In genomic region chr14:61523751-61524150, GRCh38 we compare ENCODE assay signal across 10 cellular contexts.
DNase-seq lines count a peak whose midpoint lies in the region; ATAC-seq and TF ChIP-seq lines count a peak whose summit lies in the region.
"Had no signal": no experiment of that assay in that cellular context is flagged by ENCODE, and none has a peak within 500 bp of the region (broad histone marks: within the 10 kb centered on the region; RNA-seq: fewer than 3 reads in every experiment).

No MANE protein-coding gene starts in this region.

- CTCF ChIA-PET in activated naive CD4-positive, alpha-beta T cell treated with anti-CD3 and anti-CD28 coated beads for 36 hours (lab: Charles Lee), result interaction anchor here (1.1 to 6.7 kb wide), 6 partner anchors 9 to 183 kb away, joined by 3 to 46 read pairs (median 4); no protein-coding TSS in a partner anchor

- H3K9me3 ChIP-seq in left lung (no peaks in the 10 kb centered on the region), stomach (no peaks in the 10 kb centered on the region)

- TF ChIP-seq EP300 in stomach (IDR thresholded peaks at IDR 0.05), result no peak

- 68 to 85% (median 73%) methylated on average over 5 of the region's 5 CpGs for WGBS in stomach, 5 donors

- H3K27ac Mint-ChIP-seq in activated naive CD4-positive, alpha-beta T cell treated with anti-CD3 and anti-CD28 coated beads for 36 hours, result peak overlapping the region; percentile 94
- peak overlapping the region; percentile 22 to 97 for H3K27ac Mint-ChIP-seq in activated naive CD4-positive, alpha-beta T cell treated with anti-CD3 and anti-CD28 coated beads, Interleukin-2, amount 50 U/mL, for 72 hours
- H3K27ac Mint-ChIP-seq: H9 had no signal

- no peaks in the 10 kb centered on the region for H3K27me3 ChIP-seq in left lung
- no peaks in the 10 kb centered on the region for H3K27me3 ChIP-seq in stomach

- no peak overlapping the region for H3K4me3 Mint-ChIP-seq in activated naive CD4-positive, alpha-beta T cell treated with anti-CD3 and anti-CD28 coated beads for 36 hours
- H3K4me3 Mint-ChIP-seq: H9 had no signal

- TF ChIP-seq POLR2A in stomach (IDR thresholded peaks at IDR 0.05), result no peak

- H3K27me3 Mint-ChIP-seq in activated naive CD4-positive, alpha-beta T cell treated with anti-CD3 and anti-CD28 coated beads for 36 hours (ENCODE audit: low read depth), result no peaks in the 10 kb centered on the region

- intact Hi-C loops in activated naive CD4-positive, alpha-beta T cell treated with anti-CD3 and anti-CD28 coated beads for 36 hours (cut with micrococcal nuclease), result no loop called here
- intact Hi-C loops in left lung (cut with DNase I) (no loop called here), stomach (cut with DNase I; ENCODE audit: low total_unique reads) (no loop called here)

- H3K36me3 Mint-ChIP-seq in activated naive CD4-positive, alpha-beta T cell treated with anti-CD3 and anti-CD28 coated beads for 36 hours (ENCODE audit: low read depth), result peaks cover 45% of the 10 kb centered on the region
- H3K36me3 Mint-ChIP-seq in activated naive CD4-positive, alpha-beta T cell treated with anti-CD3 and anti-CD28 coated beads, Interleukin-2, amount 50 U/mL, for 72 hours, result peaks cover 38 to 48% of the 10 kb centered on the region in 2 donors

- ATAC-seq in activated naive CD4-positive, alpha-beta T cell treated with anti-CD3 and anti-CD28 coated beads, Interleukin-2, amount 50 U/mL, for 72 hours, result no peak
- ATAC-seq in left lung, result no peak
- ATAC-seq in HG03565 (IDR thresholded peaks at IDR 0.05; ENCODE audit: unreplicated experiment), result no peak
- no peak for ATAC-seq in HG02642 (IDR thresholded peaks at IDR 0.05; ENCODE audit: poor library complexity, unreplicated experiment)

- H3K36me3 ChIP-seq in left lung (no peaks in the 10 kb centered on the region), stomach (no peaks in the 10 kb centered on the region)

- H3K27ac ChIP-seq in left lung (peak overlapping the region; percentile 82 to 87), stomach (peak overlapping the region in 4 of 5 donors; percentile 81 to 89 (median 84))

- no peaks in the 10 kb centered on the region for H3K9me3 Mint-ChIP-seq in activated naive CD4-positive, alpha-beta T cell treated with anti-CD3 and anti-CD28 coated beads for 36 hours
- peaks cover 9 to 16% of the 10 kb centered on the region in 2 donors for H3K9me3 Mint-ChIP-seq in activated naive CD4-positive, alpha-beta T cell treated with anti-CD3 and anti-CD28 coated beads, Interleukin-2, amount 50 U/mL, for 72 hours
- H3K9me3 Mint-ChIP-seq: H9 had no signal

- H3K4me3 ChIP-seq in left lung (no peak overlapping the region), stomach (no peak overlapping the region)

- TF ChIP-seq CTCF in left lung (IDR thresholded peaks at IDR 0.05) (no peak), stomach (IDR thresholded peaks at IDR 0.05) (no peak)

- peaks cover 90% of the 10 kb centered on the region for H3K4me1 Mint-ChIP-seq in activated naive CD4-positive, alpha-beta T cell treated with anti-CD3 and anti-CD28 coated beads for 36 hours (ENCODE audit: low read depth)

- no peak for DNase-seq in activated naive CD4-positive, alpha-beta T cell treated with anti-CD3 and anti-CD28 coated beads for 36 hours
- no peak for DNase-seq in activated naive CD4-positive, alpha-beta T cell (lab: John Stamatoyannopoulos, UW)
- no peak for DNase-seq in activated naive CD4-positive, alpha-beta T cell treated with anti-CD3 and anti-CD28 coated beads, Interleukin-2, amount 50 U/mL, for 72 hours (ENCODE audit: low spot score in 2 of 2)
- DNase-seq in left lung, result no peak
- DNase-seq in stomach, result no peak
- DNase-seq in NAMALWA (ENCODE audit: low spot score), result no peak
- DNase-seq: activated CD4-positive, alpha-beta T cell treated with anti-CD3 and anti-CD28 coated beads for 1 hour; H9 had no signal

- H3K4me1 ChIP-seq in left lung, result peaks cover 36 to 72% of the 10 kb centered on the region in 2 donors
- peaks cover 41 to 60% (median 43%) of the 10 kb centered on the region in 4 donors for H3K4me1 ChIP-seq in stomach
